Comparison of ENCODE assay signal across 9 cellular contexts in genomic region chr4:122150896-122151295, GRCh38. TPM values are rescaled to one million over a fixed set of nuclear protein-coding genes. Genes with fewer than 3 reads are reported as not detected.
DNase-seq lines count a peak whose midpoint lies in the region; ATAC-seq, FAIRE-seq and TF ChIP-seq lines count a peak whose summit lies in the region.
"Had no signal": no experiment of that assay in that cellular context is flagged by ENCODE, and none has a peak within 500 bp of the region (broad histone marks: within the 10 kb centered on the region; RNA-seq: fewer than 3 reads in every experiment).

No MANE protein-coding gene starts in this region.

- 77 to 90% (median 77%) methylated on average over 3 of the region's 3 CpGs for WGBS in psoas muscle, 3 donors

- H3K27me3 ChIP-seq in psoas muscle (ENCODE audit: insufficient read depth in 3 of 3, low read length in 2 of 3) = no peaks in the 10 kb centered on the region

- H3K4me1 ChIP-seq in psoas muscle = peaks cover 12% of the 10 kb centered on the region

- H3K36me3 ChIP-seq in psoas muscle (ENCODE audit: insufficient read depth in 1 of 2, low read depth in 1 of 2) = peaks cover 0 to 12% of the 10 kb centered on the region in 2 donors

- intact Hi-C loops in psoas muscle (cut with DNase I) = loop anchor here in 1 of 2 donors (5.0 kb wide), 2 partner anchors 154 to 199 kb away; partner anchors contain the start of gene TRPC3

- peak overlapping the region in 1 of 2 donors; percentile 96 for H3K27ac ChIP-seq in coronary artery
- peak overlapping the region; percentile 83 for H3K27ac ChIP-seq in psoas muscle

- no peaks in the 10 kb centered on the region for H3K9me3 ChIP-seq in psoas muscle

- ATAC-seq in psoas muscle = no peak

- TF ChIP-seq CTCF in coronary artery (IDR thresholded peaks at IDR 0.05) (no peak), psoas muscle (IDR thresholded peaks at IDR 0.05) (no peak)

- DNase-seq in GM18507 (ENCODE audit: extremely low spot score, insufficient read length, low read depth) (no peak), NOMO-1 treated with DMSO at 0.1 percent for 48 hours (lab: John Stamatoyannopoulos, UW; ENCODE audit: unreplicated experiment) (peak; percentile 91), coronary artery (ENCODE audit: low spot score) (no peak), psoas muscle (no peak), DMS53 treated with DMSO at 0.1 percent for 48 hours (lab: John Stamatoyannopoulos, UW; ENCODE audit: unreplicated experiment) (no peak), NCI-H1930 (lab: John Stamatoyannopoulos, UW) (no peak), dermis blood vessel endothelial cell (no peak)
- DNase-seq in activated CD8-positive, alpha-beta memory T cell treated with anti-CD3 and anti-CD28 coated beads, Interleukin-2, amount 50 U/mL, for 48 hours = no peak
- DNase-seq: NCI-H226 had no signal

- H3K4me3 ChIP-seq in coronary artery = peak overlapping the region; percentile 92
- H3K4me3 ChIP-seq in psoas muscle = peak overlapping the region; percentile 79

- FAIRE-seq in GM18507 (lab: Jason Lieb, UNC) = peak; percentile 47

RNA-seq across cellular contexts. Expression of gene BLTP1, which starts 1.2 kb away (rescaled TPM):
- total RNA-seq in psoas muscle (10 to 100 TPM; 22.2 to 47.9 (median 36.3) TPM), dermis blood vessel endothelial cell (91.6 and 97.4 TPM in 2 replicates)
- polyA plus RNA-seq in psoas muscle = 10 to 100 TPM in 2 of 3 donors, 1 to 10 TPM in 1; 9.9 to 20.1 (median 13.8) TPM
